Comparison of ENCODE assay signal across 8 cellular contexts in genomic region chr2:27370816-27371620, GRCh38. TPM values are rescaled to one million over a fixed set of nuclear protein-coding genes. Genes with fewer than 3 reads are reported as not detected.
DNase-seq lines count a peak whose midpoint lies in the region; ATAC-seq and TF ChIP-seq lines count a peak whose summit lies in the region.

No MANE protein-coding gene starts in this region.

- peak overlapping the region; percentile 92 for H3K4me3 ChIP-seq in CD8-positive, alpha-beta memory T cell (ENCODE audit: low read length)
- H3K4me3 ChIP-seq in breast epithelium: peak overlapping the region; percentile 79 to 100 (median 95)
- H3K4me3 ChIP-seq in kidney epithelial cell (ENCODE audit: low read depth, low read length): peak overlapping the region; percentile 69

- peaks cover 58% of the 10 kb centered on the region for H3K36me3 ChIP-seq in CD8-positive, alpha-beta memory T cell (ENCODE audit: insufficient read depth, low read length)
- H3K36me3 ChIP-seq in breast epithelium: peaks cover 12% of the 10 kb centered on the region
- H3K36me3 ChIP-seq in kidney epithelial cell (ENCODE audit: control insufficient read depth, insufficient read depth, low read length): peaks cover 2% of the 10 kb centered on the region

- TF ChIP-seq POLR2A in breast epithelium (IDR thresholded peaks at IDR 0.05): no peak

- ATAC-seq in GM19324 (IDR thresholded peaks at IDR 0.05; ENCODE audit: low FRiP score, unreplicated experiment) (peak; percentile 11), HG03354 (IDR thresholded peaks at IDR 0.05; ENCODE audit: poor library complexity, severe bottlenecking, unreplicated experiment) (peak; percentile 34)

- peak in 4 of 5 donors; percentile 22 to 61 (median 31) for DNase-seq in CD8-positive, alpha-beta memory T cell
- DNase-seq in SIG-M5 treated with dmso at 0.1 percent for 504 hours (lab: John Stamatoyannopoulos, UW; ENCODE audit: unreplicated experiment): peak; percentile 91
- DNase-seq in breast epithelium (ENCODE audit: low spot score in 2 of 2): no peak
- DNase-seq in kidney epithelial cell (ENCODE audit: low read depth): no peak
- peak; percentile 29 for DNase-seq in stimulated activated CD4-positive, alpha-beta T cell treated with anti-CD3 and anti-CD28 coated beads, Interleukin-4, amount 100 ng/mL, for 24 hours
- no peak for DNase-seq in cortex of kidney (lab: John Stamatoyannopoulos, UW)

- peaks cover 42 to 50% (median 46%) of the 10 kb centered on the region in 3 donors for H3K4me1 Mint-ChIP-seq in CD8-positive, alpha-beta memory T cell

- peak overlapping the region; percentile 82 to 99 (median 97) for H3K27ac Mint-ChIP-seq in CD8-positive, alpha-beta memory T cell

- no peak for TF ChIP-seq CTCF in breast epithelium (IDR thresholded peaks at IDR 0.05)
- TF ChIP-seq CTCF in kidney epithelial cell (IDR thresholded peaks at IDR 0.05; ENCODE audit: insufficient read depth, low read length, poor library complexity, severe bottlenecking): no peak

- intact Hi-C loops in breast epithelium (cut with DNase I; ENCODE audit: low total_unique reads): no loop called here

- H3K27me3 Mint-ChIP-seq in CD8-positive, alpha-beta memory T cell: peaks cover 0 to 2% of the 10 kb centered on the region in 2 donors

- no peaks in the 10 kb centered on the region for H3K9me3 ChIP-seq in CD8-positive, alpha-beta memory T cell (ENCODE audit: low read length)
- H3K9me3 ChIP-seq in breast epithelium: no peaks in the 10 kb centered on the region

- H3K36me3 Mint-ChIP-seq in CD8-positive, alpha-beta memory T cell: peaks cover 6 to 84% (median 15%) of the 10 kb centered on the region in 3 donors

- H3K4me3 Mint-ChIP-seq in CD8-positive, alpha-beta memory T cell: peak overlapping the region; percentile 89 to 99 (median 97)

- CTCF ChIA-PET in CD8-positive, alpha-beta memory T cell (lab: Charles Lee): interaction anchor here (1.2 to 3.9 kb wide), 6 partner anchors 9 to 68 kb away, joined by 3 to 21 read pairs (median 8); partner anchors contain the start of genes GTF3C2, MPV17, NRBP1 and ZNF513

- H3K4me1 ChIP-seq in CD8-positive, alpha-beta memory T cell (ENCODE audit: insufficient read depth, low read length): peaks cover 35% of the 10 kb centered on the region
- peaks cover 9 to 17% of the 10 kb centered on the region in 2 donors for H3K4me1 ChIP-seq in breast epithelium

- H3K27me3 ChIP-seq in CD8-positive, alpha-beta memory T cell (ENCODE audit: insufficient read depth, low read length, poor library complexity, severe bottlenecking): no peaks in the 10 kb centered on the region
- H3K27me3 ChIP-seq in breast epithelium (no peaks in the 10 kb centered on the region), kidney epithelial cell (ENCODE audit: control insufficient read depth, insufficient read depth, low read length) (no peaks in the 10 kb centered on the region)

- POLR2A ChIA-PET in CD8-positive, alpha-beta memory T cell (lab: Charles Lee): interaction anchor here (0.9 to 2.3 kb wide), 5 partner anchors 9 to 284 kb away, joined by 3 to 18 read pairs (median 3); partner anchors contain the start of genes GTF3C2, KHK, NRBP1 and ZNF513

- H3K27ac ChIP-seq in CD8-positive, alpha-beta memory T cell (ENCODE audit: low read depth, low read length): peak overlapping the region; percentile 87
- peak overlapping the region; percentile 93 to 96 for H3K27ac ChIP-seq in breast epithelium

- H3K9me3 Mint-ChIP-seq in CD8-positive, alpha-beta memory T cell: no peaks in the 10 kb centered on the region

RNA-seq across cellular contexts. Expression of gene SNX17, which starts 0.6 kb away (rescaled TPM):
- total RNA-seq in CD8-positive, alpha-beta memory T cell: 100 to 1,000 TPM; 122 to 130 TPM
- polyA plus RNA-seq in CD8-positive, alpha-beta memory T cell: 211 TPM
- total RNA-seq in breast epithelium: 100 to 1,000 TPM; 109 to 121 (median 116) TPM
- 92.1 and 120 TPM in 2 replicates for total RNA-seq in kidney epithelial cell

RNA-seq across cellular contexts. Expression of gene EIF2B4, which starts 0.9 kb away (rescaled TPM):
- total RNA-seq in CD8-positive, alpha-beta memory T cell: 10 to 100 TPM; 46.6 to 47.1 TPM
- polyA plus RNA-seq in CD8-positive, alpha-beta memory T cell: 32.7 TPM
- total RNA-seq in breast epithelium (10 to 100 TPM; 38.1 to 48.9 (median 47.9) TPM), kidney epithelial cell (39.8 and 46.7 TPM in 2 replicates)

RNA-seq across cellular contexts. Expression of gene ZNF513, which starts 9.5 kb away (rescaled TPM):
- total RNA-seq in CD8-positive, alpha-beta memory T cell: 1 to 10 TPM; 9.2 to 9.9 TPM
- polyA plus RNA-seq in CD8-positive, alpha-beta memory T cell: 4.7 TPM
- total RNA-seq in breast epithelium (10 to 100 TPM in 2 of 3 donors, 1 to 10 TPM in 1; 5.9 to 22.5 (median 15.7) TPM), kidney epithelial cell (10.3 and 11.5 TPM in 2 replicates)

RNA-seq across cellular contexts. Expression of gene GTF3C2, which starts 14.5 kb away (rescaled TPM):
- 10 to 100 TPM; 76.7 to 81.7 TPM for total RNA-seq in CD8-positive, alpha-beta memory T cell
- 43.5 TPM for polyA plus RNA-seq in CD8-positive, alpha-beta memory T cell
- total RNA-seq in breast epithelium (10 to 100 TPM; 32.6 to 63.5 (median 55.7) TPM), kidney epithelial cell (53.1 and 54.9 TPM in 2 replicates)

RNA-seq across cellular contexts. Expression of gene PPM1G, which starts 38.4 kb away (rescaled TPM):
- 100 to 1,000 TPM; 189 to 191 TPM for total RNA-seq in CD8-positive, alpha-beta memory T cell
- polyA plus RNA-seq in CD8-positive, alpha-beta memory T cell: 104 TPM
- 10 to 100 TPM; 46.2 to 59.0 (median 54.4) TPM for total RNA-seq in breast epithelium
- 110 and 121 TPM in 2 replicates for total RNA-seq in kidney epithelial cell

Comparison
In these comparisons a context has a peak if more than half of its experiments do, and no peak if none do; other contexts are left out.
1. DNase-seq: peak in CD8-positive, alpha-beta memory T cell (4 of 5), SIG-M5 treated with dmso at 0.1 percent for 504 hours (single experiment) and stimulated activated CD4-positive, alpha-beta T cell treated with anti-CD3 and anti-CD28 coated beads, Interleukin-4, amount 100 ng/mL, for 24 hours (single experiment); none in breast epithelium (0 of 2), kidney epithelial cell (single experiment) and cortex of kidney (single experiment).
2. Peak in every context shown above with its lines, with median percentiles within 50 percentile points of each other: H3K4me3 ChIP-seq.